In genomic region chr19:40601061-40601973, GRCh38 we compare ENCODE assay signal across 8 cellular contexts. TPM values are rescaled to one million over a fixed set of nuclear protein-coding genes. Genes with fewer than 3 reads are reported as not detected.
DNase-seq lines count a peak whose midpoint lies in the region; ATAC-seq and TF ChIP-seq lines count a peak whose summit lies in the region.

TSS of gene LTBP4 (plus strand) at chr19:40601369. CDS start at chr19:40601388, 19 bp downstream.

- H3K36me3 Mint-ChIP-seq in Caco-2 (ENCODE audit: insufficient read depth, unreplicated experiment), result peaks cover 23% of the 10 kb centered on the region
- no peaks in the 10 kb centered on the region for H3K36me3 Mint-ChIP-seq in activated naive CD4-positive, alpha-beta T cell treated with anti-CD3 and anti-CD28 coated beads, Interleukin-2, amount 50 U/mL, for 72 hours

- DNase-seq in Caco-2, result peak in 1 of 2 experiments; percentile 65
- no peak for DNase-seq in activated naive CD4-positive, alpha-beta T cell treated with anti-CD3 and anti-CD28 coated beads, Interleukin-2, amount 50 U/mL, for 72 hours (ENCODE audit: low spot score in 2 of 2)
- peak; percentile 86 for DNase-seq in left ventricle myocardium superior
- no peak for DNase-seq in SIG-M5 (lab: John Stamatoyannopoulos, UW)
- DNase-seq in H4 (ENCODE audit: low spot score), result no peak
- DNase-seq in NOMO-1 treated with dmso at 0.1 percent for 144 hours (lab: John Stamatoyannopoulos, UW; ENCODE audit: unreplicated experiment), result no peak

- H3K9ac ChIP-seq in rectal smooth muscle tissue (ENCODE audit: low read length), result peak within 1 kb of the TSS; percentile 52

- intact Hi-C loops in Caco-2 (cut with micrococcal nuclease; ENCODE audit: unreplicated experiment), result loop anchor here (5.0 kb wide), 2 partner anchors 134 to 294 kb away; partner anchors contain the start of genes BLVRB and SPTBN4
- intact Hi-C loops in left ventricle myocardium superior (cut with micrococcal nuclease), result no loop called here

- H3K27me3 Mint-ChIP-seq in Caco-2 (ENCODE audit: insufficient read depth, unreplicated experiment), result peaks cover 19% of the 10 kb centered on the region

- H3K27ac Mint-ChIP-seq in Caco-2 (ENCODE audit: unreplicated experiment), result no peak within 1 kb of the TSS
- H3K27ac Mint-ChIP-seq in activated naive CD4-positive, alpha-beta T cell treated with anti-CD3 and anti-CD28 coated beads, Interleukin-2, amount 50 U/mL, for 72 hours, result no peak within 1 kb of the TSS

- peak within 1 kb of the TSS; percentile 22 for H3K27ac ChIP-seq in rectal smooth muscle tissue (ENCODE audit: low read depth, low read length)

- CTCF ChIA-PET in Caco-2 (lab: Charles Lee), result interaction anchor here (1.0 to 2.1 kb wide), 3 partner anchors 8 to 52 kb away, joined by 4 to 11 read pairs (median 5); no protein-coding TSS in a partner anchor

- no peaks in the 10 kb centered on the region for H3K36me3 ChIP-seq in Caco-2 (ENCODE audit: control insufficient read depth, insufficient read depth, low read length)
- no peaks in the 10 kb centered on the region for H3K36me3 ChIP-seq in rectal smooth muscle tissue (ENCODE audit: control insufficient read depth, insufficient read depth, low read length)

- H3K4me1 Mint-ChIP-seq in Caco-2 (ENCODE audit: low read depth, unreplicated experiment), result peaks cover 44% of the 10 kb centered on the region

- peak within 1 kb of the TSS; percentile 60 for H3K4me3 ChIP-seq in Caco-2 (ENCODE audit: low read depth, low read length)
- peak within 1 kb of the TSS; percentile 56 for H3K4me3 ChIP-seq in rectal smooth muscle tissue (ENCODE audit: low read length)

- TF ChIP-seq CTCF in Caco-2 (IDR thresholded peaks at IDR 0.05; ENCODE audit: insufficient read depth in 1 of 2, low read depth in 1 of 2, low read length in 1 of 2, severe bottlenecking in 1 of 2, unreplicated experiment in 1 of 2), result peak in 1 of 2 experiments; percentile 48

- peaks cover 4% of the 10 kb centered on the region; the same call in 1 of the 2 replicates for H3K27me3 ChIP-seq in Caco-2 (replicated peaks; ENCODE audit: control insufficient read depth, insufficient read depth, low read length)
- H3K27me3 ChIP-seq in rectal smooth muscle tissue (ENCODE audit: control insufficient read depth, insufficient read depth, low read length), result peaks cover 29% of the 10 kb centered on the region

- POLR2A ChIA-PET in Caco-2 (lab: Charles Lee), result no interaction called here

- BruUV-seq in Caco-2 (replicated peaks; lab: Mats Ljungman, UMichigan), result no TSS peak

- H3K9me3 ChIP-seq in Caco-2, result no peaks in the 10 kb centered on the region

- TF ChIP-seq RAD21 in Ishikawa (IDR thresholded peaks at IDR 0.05; ENCODE audit: low read depth), result no peak

- no peak for ATAC-seq in activated naive CD4-positive, alpha-beta T cell treated with anti-CD3 and anti-CD28 coated beads, Interleukin-2, amount 50 U/mL, for 72 hours
- ATAC-seq in left ventricle myocardium superior, result no peak

- peak within 1 kb of the TSS; percentile 87 for H3K4me3 Mint-ChIP-seq in Caco-2 (ENCODE audit: unreplicated experiment)

- H3K9me3 Mint-ChIP-seq in Caco-2 (ENCODE audit: unreplicated experiment), result no peaks in the 10 kb centered on the region
- H3K9me3 Mint-ChIP-seq in activated naive CD4-positive, alpha-beta T cell treated with anti-CD3 and anti-CD28 coated beads, Interleukin-2, amount 50 U/mL, for 72 hours, result no peaks in the 10 kb centered on the region

- no peak for TF ChIP-seq EP300 in Ishikawa (IDR thresholded peaks at IDR 0.05; ENCODE audit: borderline replicate concordance)

- H3K4me1 ChIP-seq in Caco-2 (peaks cover 47% of the 10 kb centered on the region), rectal smooth muscle tissue (ENCODE audit: control insufficient read depth, insufficient read depth, low read length) (peaks cover 20% of the 10 kb centered on the region)

TF ChIP-seq in Ishikawa, 13 proteins besides CTCF, POLR2A, EP300 and RAD21:
- TF ChIP-seq YY1 (IDR thresholded peaks at IDR 0.05; ENCODE audit: low read depth) (0 out of 2 replicates have a peak, but pooled peaks have one; percentile 18), EGR1 (IDR thresholded peaks at IDR 0.05) (peak; percentile 26; the same call in 1 of the 2 replicates), TAF1 (IDR thresholded peaks at IDR 0.05; ENCODE audit: low read depth) (no peak), MAX (IDR thresholded peaks at IDR 0.05) (peak; percentile 56), TCF12 (IDR thresholded peaks at IDR 0.05; ENCODE audit: low read depth) (no peak)

RNA-seq across cellular contexts. Expression of gene LTBP4, which starts in this region (rescaled TPM):
- total RNA-seq in Caco-2 (2022), result 25.5 and 30.8 TPM in 2 replicates
- 100 to 1,000 TPM; 178 to 245 TPM for total RNA-seq in activated naive CD4-positive, alpha-beta T cell treated with anti-CD3 and anti-CD28 coated beads, Interleukin-2, amount 50 U/mL, for 72 hours
- 294 TPM for total RNA-seq in left ventricle myocardium superior
- total RNA-seq in H4 (2014; rRNA removed; shearing (Covaris generic)), result 4.7 and 5.6 TPM in 2 replicates
